ENCODE assay signal across 17 cellular contexts in genomic region chr13:97588993-97589392, GRCh38.
DNase-seq lines count a peak whose midpoint lies in the region; ATAC-seq and TF ChIP-seq lines count a peak whose summit lies in the region.
"Had no signal": no experiment of that assay in that cellular context is flagged by ENCODE, and none has a peak within 500 bp of the region (broad histone marks: within the 10 kb centered on the region; RNA-seq: fewer than 3 reads in every experiment).

No MANE protein-coding gene starts in this region.

- no peaks in the 10 kb centered on the region for H3K27me3 ChIP-seq in A673 (replicated peaks; ENCODE audit: insufficient read depth, low read depth, low read length, poor library complexity)
- no peaks in the 10 kb centered on the region for H3K27me3 ChIP-seq in DND-41 (ENCODE audit: insufficient read depth, low read length, poor library complexity)
- H3K27me3 ChIP-seq in WERI-Rb-1 (ENCODE audit: insufficient read depth, low read depth, severe bottlenecking), result no peaks in the 10 kb centered on the region
- H3K27me3 ChIP-seq: BLaER1 had no signal

- POLR2A ChIA-PET in A673 (lab: Charles Lee; ENCODE audit: low non-redundant PET), result no interaction called here

- H3K4me1 ChIP-seq in A673 (ENCODE audit: insufficient read depth, low read length, poor library complexity, severe bottlenecking) (no peaks in the 10 kb centered on the region), DND-41 (ENCODE audit: insufficient read depth, low read length) (no peaks in the 10 kb centered on the region)
- H3K4me1 ChIP-seq: BLaER1 had no signal

- H2AFZ ChIP-seq in DND-41 (ENCODE audit: low read depth, low read length), result no peak overlapping the region

- no peak overlapping the region for H3K27ac ChIP-seq in A673 (ENCODE audit: low read depth, low read length, poor library complexity, severe bottlenecking)
- H3K27ac ChIP-seq in DND-41 (ENCODE audit: low read length), result no peak overlapping the region
- H3K27ac ChIP-seq in WERI-Rb-1, result no peak overlapping the region
- H3K27ac ChIP-seq: BLaER1 had no signal

- H3K9me3 ChIP-seq in A673 (ENCODE audit: low read depth, low read length, poor library complexity, severe bottlenecking), result no peaks in the 10 kb centered on the region
- no peaks in the 10 kb centered on the region for H3K9me3 ChIP-seq in DND-41 (ENCODE audit: insufficient read depth, low read length, severe bottlenecking)
- peaks cover 10% of the 10 kb centered on the region for H3K9me3 ChIP-seq in WERI-Rb-1 (ENCODE audit: severe bottlenecking)
- H3K9me3 ChIP-seq: BLaER1 had no signal

- H3K9ac ChIP-seq in DND-41 (ENCODE audit: low read depth, low read length), result no peak overlapping the region
- H3K9ac ChIP-seq: BLaER1 had no signal

- H3K36me3 ChIP-seq in A673 (ENCODE audit: insufficient read depth, low read length, poor library complexity, severe bottlenecking) (no peaks in the 10 kb centered on the region), DND-41 (ENCODE audit: insufficient read depth, low read length) (no peaks in the 10 kb centered on the region), WERI-Rb-1 (no peaks in the 10 kb centered on the region)
- H3K36me3 ChIP-seq: BLaER1 had no signal

- BruUV-seq in A673 (replicated peaks; lab: Mats Ljungman, UMichigan), result no TSS peak

- ATAC-seq in DND-41 (ENCODE audit: insufficient read depth, low read depth) (no peak), GM19397 (IDR thresholded peaks at IDR 0.05; ENCODE audit: unreplicated experiment) (no peak)
- ATAC-seq: K562 had no signal

- CTCF ChIA-PET in A673 (lab: Charles Lee), result no interaction called here

- H3K4me2 ChIP-seq in DND-41 (ENCODE audit: insufficient read depth, low read length), result no peak overlapping the region
- H3K4me2 ChIP-seq: BLaER1 had no signal

- intact Hi-C loops in A673 (cut with micrococcal nuclease; ENCODE audit: unreplicated experiment), result no loop called here

- TF ChIP-seq CTCF in A673 (conservative IDR thresholded peaks at IDR 0.05; ENCODE audit: low read depth, low read length), result 0 out of 2 replicates have a peak, but pooled peaks have one; percentile 11
- peak; percentile 11 for TF ChIP-seq CTCF in DND-41 (IDR thresholded peaks at IDR 0.05; ENCODE audit: borderline replicate concordance, extremely low read depth, low read length, poor library complexity, severe bottlenecking)
- peak; percentile 46 for TF ChIP-seq CTCF in WERI-Rb-1 (IDR thresholded peaks at IDR 0.05; ENCODE audit: low read depth, low read length)
- TF ChIP-seq CTCF in epithelial cell of proximal tubule (conservative IDR thresholded peaks at IDR 0.05; ENCODE audit: low read depth, low read length), result peak; percentile 12

- H3K4me3 ChIP-seq in A673 (ENCODE audit: low read depth, low read length, poor library complexity, severe bottlenecking) (no peak overlapping the region), DND-41 (ENCODE audit: low read depth in 1 of 2, low read length in 2 of 2) (no peak overlapping the region), WERI-Rb-1 (ENCODE audit: low read depth, low read length) (no peak overlapping the region), epithelial cell of proximal tubule (ENCODE audit: low read depth, low read length) (no peak overlapping the region)
- H3K4me3 ChIP-seq: BLaER1, K562 had no signal

- DNase-seq in A673 (ENCODE audit: low spot score) (no peak), DND-41 (no peak), WERI-Rb-1 (no peak), epithelial cell of proximal tubule (ENCODE audit: low read depth) (no peak), NCI-H1105 (lab: John Stamatoyannopoulos, UW) (no peak), C1 segment of cervical spinal cord (lab: John Stamatoyannopoulos, UW) (no peak)
- DNase-seq: DMS153, HCEC 1CT, NCI-H1092, NCI-H1694 treated with DMSO at 0.1 percent for 48 hours, NCI-H2171, NCI-H774, RPMI8226, SW 1271 had no signal

- no peaks in the 10 kb centered on the region for H3K79me2 ChIP-seq in DND-41 (ENCODE audit: insufficient read depth, low read length)

- H4K20me1 ChIP-seq in DND-41 (ENCODE audit: insufficient read depth, low read length), result no peaks in the 10 kb centered on the region
- H4K20me1 ChIP-seq: BLaER1 had no signal
